In genomic region chr22:50105529-50106100, GRCh38 we compare ENCODE assay signal across 10 cellular contexts. TPM values are rescaled to one million over a fixed set of nuclear protein-coding genes. Genes with fewer than 3 reads are reported as not detected.
A peak's percentile ranks its signal among the peaks of the same experiment; 100 is the strongest.
DNase-seq lines count a peak whose midpoint lies in the region; ATAC-seq and TF ChIP-seq lines count a peak whose summit lies in the region.
"Had no signal": no experiment of that assay in that cellular context is flagged by ENCODE, and none has a peak within 500 bp of the region (broad histone marks: within the 10 kb centered on the region; RNA-seq: fewer than 3 reads in every experiment).

No MANE protein-coding gene starts in this region.

- peaks cover 3% of the 10 kb centered on the region for H3K27me3 Mint-ChIP-seq in CD4-positive, alpha-beta T cell

- POLR2A ChIA-PET in CD4-positive, alpha-beta T cell (lab: Charles Lee): no interaction called here

- no peak for DNase-seq in CD4-positive, alpha-beta T cell
- no peak for DNase-seq in activated naive CD4-positive, alpha-beta T cell treated with anti-CD3 and anti-CD28 coated beads, Interleukin-2, amount 50 U/mL, for 72 hours (ENCODE audit: low spot score in 2 of 2)
- DNase-seq in left kidney (ENCODE audit: low read depth, low spot score) (peak; percentile 56), DMS53 treated with DMSO at 0.1 percent for 48 hours (lab: John Stamatoyannopoulos, UW; ENCODE audit: unreplicated experiment) (no peak), DMS79 treated with DMSO at 0.1 percent for 48 hours (lab: John Stamatoyannopoulos, UW) (no peak), NCI-H2107 (lab: John Stamatoyannopoulos, UW) (no peak)
- DNase-seq: DMS 273 treated with DMSO at 0.1 percent for 48 hours, left ventricle myocardium superior had no signal

- H3K27ac Mint-ChIP-seq in CD4-positive, alpha-beta T cell: no peak overlapping the region
- peak overlapping the region in 1 of 2 donors; percentile 41 for H3K27ac Mint-ChIP-seq in activated naive CD4-positive, alpha-beta T cell treated with anti-CD3 and anti-CD28 coated beads, Interleukin-2, amount 50 U/mL, for 72 hours

- peak; percentile 43 for ATAC-seq in CD4-positive, alpha-beta T cell (ENCODE audit: poor library complexity)
- ATAC-seq in activated naive CD4-positive, alpha-beta T cell treated with anti-CD3 and anti-CD28 coated beads, Interleukin-2, amount 50 U/mL, for 72 hours: peak; percentile 67 to 87
- no peak for ATAC-seq in GM21528 (IDR thresholded peaks at IDR 0.05; ENCODE audit: low FRiP score, unreplicated experiment)
- ATAC-seq: left ventricle myocardium superior had no signal

- peaks cover 7% of the 10 kb centered on the region for H3K4me1 Mint-ChIP-seq in CD4-positive, alpha-beta T cell (ENCODE audit: low read depth)

- peak; percentile 45 for TF ChIP-seq POLR2A in GM19193 (IDR thresholded peaks at IDR 0.05; ENCODE audit: extremely low read depth, insufficient read depth, insufficient read length)

- no peak for TF ChIP-seq CTCF in CD4-positive, alpha-beta T cell (IDR thresholded peaks at IDR 0.05)

- intact Hi-C loops in CD4-positive, alpha-beta T cell (cut with DNase I, micrococcal nuclease): no loop called here

- H3K9me3 ChIP-seq in CD4-positive, alpha-beta T cell (ENCODE audit: control insufficient read depth, low read length): no peaks in the 10 kb centered on the region

- no peaks in the 10 kb centered on the region for H3K36me3 Mint-ChIP-seq in CD4-positive, alpha-beta T cell (ENCODE audit: low read depth)
- no peaks in the 10 kb centered on the region for H3K36me3 Mint-ChIP-seq in activated naive CD4-positive, alpha-beta T cell treated with anti-CD3 and anti-CD28 coated beads, Interleukin-2, amount 50 U/mL, for 72 hours

- no peak overlapping the region for H3K27ac ChIP-seq in CD4-positive, alpha-beta T cell (ENCODE audit: low read depth, low read length)

- H3K27me3 ChIP-seq in CD4-positive, alpha-beta T cell (ENCODE audit: control insufficient read depth, insufficient read depth, low read length): no peaks in the 10 kb centered on the region

- H3K4me3 Mint-ChIP-seq in CD4-positive, alpha-beta T cell: no peak overlapping the region

- no peaks in the 10 kb centered on the region for H3K9me3 Mint-ChIP-seq in CD4-positive, alpha-beta T cell
- H3K9me3 Mint-ChIP-seq in activated naive CD4-positive, alpha-beta T cell treated with anti-CD3 and anti-CD28 coated beads, Interleukin-2, amount 50 U/mL, for 72 hours: no peaks in the 10 kb centered on the region

- CTCF ChIA-PET in CD4-positive, alpha-beta T cell (lab: Charles Lee): no interaction called here

RNA-seq across cellular contexts. Expression of gene MOV10L1, which starts 15.8 kb away (rescaled TPM):
- total RNA-seq in CD4-positive, alpha-beta T cell: not detected
- not detected for total RNA-seq in activated naive CD4-positive, alpha-beta T cell treated with anti-CD3 and anti-CD28 coated beads, Interleukin-2, amount 50 U/mL, for 72 hours

RNA-seq across cellular contexts. Expression of gene MLC1, which starts 20.4 kb away (rescaled TPM):
- under 1 TPM in 1 of 2 experiments, not detected in 1; 0.16 TPM for total RNA-seq in CD4-positive, alpha-beta T cell
- total RNA-seq in activated naive CD4-positive, alpha-beta T cell treated with anti-CD3 and anti-CD28 coated beads, Interleukin-2, amount 50 U/mL, for 72 hours: under 1 TPM in 1 of 2 donors, not detected in 1; 0.29 TPM

RNA-seq across cellular contexts. Expression of gene TTLL8, which starts 47.5 kb away (rescaled TPM):
- total RNA-seq in CD4-positive, alpha-beta T cell: not detected
- total RNA-seq in activated naive CD4-positive, alpha-beta T cell treated with anti-CD3 and anti-CD28 coated beads, Interleukin-2, amount 50 U/mL, for 72 hours: not detected
- total RNA-seq: left ventricle myocardium superior had no signal
